8 cellular contexts compared by ENCODE assay signal in genomic region chr19:2050991-2051770, GRCh38. TPM values are rescaled to one million over a fixed set of nuclear protein-coding genes. Genes with fewer than 3 reads are reported as not detected.
DNase-seq lines count a peak whose midpoint lies in the region; ATAC-seq, FAIRE-seq and TF ChIP-seq lines count a peak whose summit lies in the region.

Gene MKNK2, minus strand, starts transcription at chr19:2051244. Its CDS starts 393 bp downstream, at chr19:2050851.

- H3K27me3 ChIP-seq in GM23338 (ENCODE audit: insufficient read depth), result no peaks in the 10 kb centered on the region
- H3K27me3 ChIP-seq in SJSA1 (replicated peaks), result no peaks in the 10 kb centered on the region
- H3K27me3 ChIP-seq in neutrophil, result no peaks in the 10 kb centered on the region

- H3K4me1 Mint-ChIP-seq in GM23338, result peaks cover 7% of the 10 kb centered on the region

- H3K4me2 ChIP-seq in GM23338, result peak within 1 kb of the TSS; percentile 96

- H4K20me1 ChIP-seq in GM23338 (replicated peaks; ENCODE audit: insufficient read depth), result peaks cover 10% of the 10 kb centered on the region

- H3K4me3 ChIP-seq in GM23338 (peak within 1 kb of the TSS; percentile 96), SJSA1 (peak within 1 kb of the TSS; percentile 81), neutrophil (ENCODE audit: low read depth in 1 of 2, low read length in 1 of 2) (peak within 1 kb of the TSS; percentile 80 to 86)

- H3K79me2 ChIP-seq in GM23338 (replicated peaks; ENCODE audit: insufficient read depth), result peaks cover 29% of the 10 kb centered on the region

- H3K27ac Mint-ChIP-seq in GM23338, result no peak within 1 kb of the TSS

- H3K4me1 ChIP-seq in ES-I3 (ENCODE audit: insufficient read depth, low read length), result peaks cover 7% of the 10 kb centered on the region; the same call in 1 of the 2 replicates
- no peaks in the 10 kb centered on the region; the same call in 1 of the 2 replicates for H3K4me1 ChIP-seq in GM23338 (ENCODE audit: insufficient read depth)
- peaks cover 40% of the 10 kb centered on the region for H3K4me1 ChIP-seq in SJSA1 (replicated peaks)
- H3K4me1 ChIP-seq in neutrophil (ENCODE audit: control insufficient read depth in 1 of 2, insufficient read depth in 1 of 2, low read depth in 1 of 2, low read length in 1 of 2), result peaks cover 49 to 58% of the 10 kb centered on the region in 2 experiments

- 0 out of 2 replicates have a peak, but pooled peaks cover 3% of the 10 kb centered on the region for H3F3A ChIP-seq in GM23338 (replicated peaks; ENCODE audit: low read depth)

- H3K9me2 ChIP-seq in GM23338 (ENCODE audit: insufficient read depth), result no peaks in the 10 kb centered on the region

- H3K36me3 ChIP-seq in ES-I3 (ENCODE audit: insufficient read depth, low read length) (no peaks in the 10 kb centered on the region), GM23338 (ENCODE audit: insufficient read depth) (no peaks in the 10 kb centered on the region), SJSA1 (peaks cover 12% of the 10 kb centered on the region), neutrophil (peaks cover 36% of the 10 kb centered on the region)

- H3K27me3 Mint-ChIP-seq in GM23338 (ENCODE audit: insufficient read depth, low read depth, poor library complexity), result peaks cover 8% of the 10 kb centered on the region

- no peaks in the 10 kb centered on the region for H3K9me3 Mint-ChIP-seq in GM23338

- H2AFZ ChIP-seq in GM23338, result no peak within 1 kb of the TSS

- H3K9me3 ChIP-seq in ES-I3 (ENCODE audit: control insufficient read depth, insufficient read depth, low read length), result no peaks in the 10 kb centered on the region
- H3K9me3 ChIP-seq in SJSA1 (replicated peaks), result no peaks in the 10 kb centered on the region
- no peaks in the 10 kb centered on the region for H3K9me3 ChIP-seq in neutrophil

- H3K4me3 Mint-ChIP-seq in GM23338, result peak within 1 kb of the TSS; percentile 80

- H3K36me3 Mint-ChIP-seq in GM23338 (ENCODE audit: low read depth), result no peaks in the 10 kb centered on the region

- peak within 1 kb of the TSS; percentile 97 for H3K9ac ChIP-seq in ES-I3 (ENCODE audit: low read depth, low read length)

- 0 out of 2 replicates have a peak within 1 kb of the TSS, but pooled peaks have one; percentile 59 for H3K27ac ChIP-seq in GM23338 (ENCODE audit: low read depth)
- peak within 1 kb of the TSS; percentile 45 for H3K27ac ChIP-seq in SJSA1
- peak within 1 kb of the TSS; percentile 97 for H3K27ac ChIP-seq in neutrophil
- H3K27ac ChIP-seq in substantia nigra (ENCODE audit: low read depth, low read length, poor library complexity, severe bottlenecking), result peak within 1 kb of the TSS; percentile 96

- FAIRE-seq in frontal cortex (lab: Jason Lieb, UNC), result no peak

- TF ChIP-seq CTCF in GM23338 (conservative IDR thresholded peaks at IDR 0.05; ENCODE audit: low read depth in 2 of 2), result peak; percentile 21 to 74; a peak in 3 of 4 replicates
- TF ChIP-seq CTCF in neutrophil (IDR thresholded peaks at IDR 0.05), result peak; percentile 84

- ATAC-seq in GM23338, result peak; percentile 64

- DNase-seq in GM23338 (ENCODE audit: low spot score), result peak; percentile 92
- DNase-seq in LoVo (ENCODE audit: low spot score), result peak; percentile 94
- peak; percentile 89 to 92 for DNase-seq in SJSA1 (ENCODE audit: low read depth in 1 of 2, low spot score in 2 of 2)
- peak; percentile 89 to 96 (median 94) for DNase-seq in activated naive CD4-positive, alpha-beta T cell (lab: John Stamatoyannopoulos, UW)
- peak; percentile 99 to 100 for DNase-seq in frontal cortex (ENCODE audit: low spot score in 2 of 2)
- DNase-seq in substantia nigra (lab: John Stamatoyannopoulos, UW), result peak; percentile 49 to 97 (median 90)

TF ChIP-seq in GM23338, 12 proteins besides CTCF, POLR2A, EP300 and RAD21:
- peak; percentile 94 for TF ChIP-seq POLR2AphosphoS5 (IDR thresholded peaks at IDR 0.05; ENCODE audit: low read depth)
- peak; percentile 42; the same call in 1 of the 2 replicates for TF ChIP-seq ETS1 (IDR thresholded peaks at IDR 0.05)
- peak; percentile 82 for TF ChIP-seq CREB1 (CRISPR knock-in tag; IDR thresholded peaks at IDR 0.05; ENCODE audit: low read depth)
- TF ChIP-seq JUNB (IDR thresholded peaks at IDR 0.05; ENCODE audit: unreplicated experiment), result no peak

RNA-seq across cellular contexts. Expression of gene MKNK2, which starts in this region (rescaled TPM):
- total RNA-seq in GM23338 (2014; rRNA removed; shearing (Covaris generic)), result 123 and 159 TPM in 2 replicates
- polyA plus RNA-seq in GM23338 (2016; fragmentation: Nextera tagmentation; extraction: Ambion mirVana), result 71.0 and 106 TPM in 2 replicates
- 18.7 and 31.6 TPM in 2 replicates for total RNA-seq in SJSA1 (2014; rRNA removed; shearing (Covaris generic))
- 18.3 TPM for total RNA-seq in frontal cortex

Comparison
In these comparisons a context has a peak if more than half of its experiments do, and no peak if none do; other contexts are left out.
1. Peak in every context shown above with its lines: DNase-seq, ATAC-seq, H3K4me3 ChIP-seq and H3K27ac ChIP-seq.
2. H3K27ac ChIP-seq: peak in every context shown above with its lines; median percentile 97 in neutrophil; 96 in substantia nigra; 59 in GM23338; 45 in SJSA1.